In the genomic region with DNA sequence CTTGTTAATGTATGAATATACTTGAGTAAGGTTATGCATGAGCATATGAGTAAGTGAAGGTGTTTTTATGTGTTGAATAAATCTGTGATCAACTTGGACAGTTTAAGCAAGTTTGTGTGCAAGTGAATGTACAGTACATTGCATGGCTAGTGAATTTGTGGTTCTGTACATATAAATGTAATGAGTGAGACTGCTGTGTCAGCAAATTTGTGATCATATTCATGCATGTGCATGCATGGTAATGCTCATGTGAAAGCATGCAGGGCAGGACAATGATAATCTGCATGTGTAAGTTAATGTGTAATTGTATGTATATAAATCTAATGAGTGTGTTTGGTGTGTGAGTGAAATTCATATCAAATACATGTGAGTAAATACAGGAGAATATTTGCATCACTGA, we compare ENCODE assay signal across 22 cellular contexts.
"Had no signal": no experiment of that assay in that cellular context is flagged by ENCODE, and none has a peak within 500 bp of the region (broad histone marks: within the 10 kb centered on the region; RNA-seq: fewer than 3 reads in every experiment).

No MANE protein-coding gene starts in this region.

- H3K79me2 ChIP-seq: hepatocyte had no signal

- FAIRE-seq: colon, endothelial cell of umbilical vein, frontal cortex, islet of Langerhans, keratinocyte had no signal

- H3K27me3 ChIP-seq: esophagus muscularis mucosa, foreskin keratinocyte, gastroesophageal sphincter, hepatocyte, left lung had no signal

- ATAC-seq: gastroesophageal sphincter, heart left ventricle, left cardiac atrium, left lung, left ventricle myocardium superior, lower lobe of right lung, mucosa of descending colon had no signal

- H3K36me3 ChIP-seq: esophagus muscularis mucosa, gastroesophageal sphincter, heart left ventricle, left lung, lower lobe of right lung had no signal

- H3K4me2 ChIP-seq: hepatocyte had no signal

- H3K27ac ChIP-seq: coronary artery, dorsolateral prefrontal cortex, esophagus muscularis mucosa, foreskin keratinocyte, gastroesophageal sphincter, heart left ventricle, hepatocyte, left lung, lower lobe of right lung had no signal

- DNase-seq: dermis blood vessel endothelial cell; dorsolateral prefrontal cortex; effector CD4-positive, alpha-beta T cell; effector memory CD4-positive, alpha-beta T cell; foreskin keratinocyte; heart left ventricle; left cardiac atrium; left lung; left ventricle myocardium superior; lower lobe of right lung; mesenchymal stem cell; mucosa of descending colon; naive B cell had no signal

- H2AFZ ChIP-seq: hepatocyte had no signal

- H3K4me1 ChIP-seq: esophagus muscularis mucosa, foreskin keratinocyte, gastroesophageal sphincter, heart left ventricle, left lung, lower lobe of right lung had no signal

- H3K4me3 ChIP-seq: coronary artery, dorsolateral prefrontal cortex, esophagus muscularis mucosa, gastroesophageal sphincter, heart left ventricle, hepatocyte, left lung, lower lobe of right lung, mucosa of descending colon had no signal

- H3K9me3 ChIP-seq: esophagus muscularis mucosa, gastroesophageal sphincter, heart left ventricle, left lung, lower lobe of right lung, mucosa of descending colon had no signal
